Comparison of ENCODE assay signal across 3 cellular contexts in genomic region chr2:26934985-26935384, GRCh38.
"Had no signal": no experiment of that assay in that cellular context is flagged by ENCODE, and none has a peak within 500 bp of the region (broad histone marks: within the 10 kb centered on the region; RNA-seq: fewer than 3 reads in every experiment).

No MANE protein-coding gene starts in this region.

- H3K4me3 ChIP-seq: GM12878 had no signal

- ATAC-seq: GM12878 had no signal

- DNase-seq: GDM1, GF-D8 had no signal
